ENCODE assay signal across 9 cellular contexts in the genomic region with DNA sequence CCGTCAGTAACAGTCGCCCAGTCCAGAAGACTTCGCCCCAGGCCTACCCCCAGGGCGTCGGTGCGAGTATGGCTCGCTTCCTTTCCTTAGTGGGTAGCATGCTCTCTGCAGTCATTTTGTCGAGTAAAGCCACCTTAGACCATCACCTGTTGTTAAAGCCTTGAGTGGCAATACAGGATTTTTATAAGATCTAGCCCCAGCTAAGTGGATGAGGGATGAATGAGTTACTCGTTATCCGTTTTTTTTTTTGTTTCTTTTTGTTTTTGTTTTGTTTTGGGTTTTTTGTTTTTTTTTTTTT. TPM values are rescaled to one million over a fixed set of nuclear protein-coding genes. Genes with fewer than 3 reads are reported as not detected.
A peak's percentile ranks its signal among the peaks of the same experiment; 100 is the strongest.
DNase-seq lines count a peak whose midpoint lies in the region.
"Had no signal": no experiment of that assay in that cellular context is flagged by ENCODE, and none has a peak within 500 bp of the region (broad histone marks: within the 10 kb centered on the region; RNA-seq: fewer than 3 reads in every experiment).

No MANE protein-coding gene starts in this region.

- no peak overlapping the region for H3K4me3 Mint-ChIP-seq in T-helper 2 cell treated with Interferon-gamma antibody and Interleukin-4, amounts not matched to agents 5 μg/mL and 100 μg/mL, for 36 hours
- no peak overlapping the region for H3K4me3 Mint-ChIP-seq in activated naive CD8-positive, alpha-beta T cell

- H3K9me3 ChIP-seq in iPS-18a (ENCODE audit: control insufficient read depth, low read depth, low read length) = no peaks in the 10 kb centered on the region

- H3K27me3 Mint-ChIP-seq in T-helper 2 cell treated with Interferon-gamma antibody and Interleukin-4, amounts not matched to agents 5 μg/mL and 100 μg/mL, for 36 hours (ENCODE audit: low read depth) = no peaks in the 10 kb centered on the region
- no peaks in the 10 kb centered on the region for H3K27me3 Mint-ChIP-seq in activated naive CD8-positive, alpha-beta T cell

- H3K36me3 ChIP-seq in iPS-18a (ENCODE audit: control insufficient read depth, low read depth, low read length) = peaks cover 35% of the 10 kb centered on the region

- no peak overlapping the region for H3K9ac ChIP-seq in iPS-18a (ENCODE audit: low read length)

- H3K27ac ChIP-seq in iPS-18a (ENCODE audit: low read length) = no peak overlapping the region
- peak overlapping the region; percentile 33 for H3K27ac ChIP-seq in temporal lobe (ENCODE audit: low read depth, low read length)

- H3K4me3 ChIP-seq in iPS-18a (ENCODE audit: low read length) = peak overlapping the region; percentile 32

- H3K27ac Mint-ChIP-seq in T-helper 2 cell treated with Interferon-gamma antibody and Interleukin-4, amounts not matched to agents 5 μg/mL and 100 μg/mL, for 36 hours = peak overlapping the region; percentile 86
- H3K27ac Mint-ChIP-seq in activated naive CD8-positive, alpha-beta T cell = peak overlapping the region; percentile 72

- H3K9me3 Mint-ChIP-seq in T-helper 2 cell treated with Interferon-gamma antibody and Interleukin-4, amounts not matched to agents 5 μg/mL and 100 μg/mL, for 36 hours = no peaks in the 10 kb centered on the region
- H3K9me3 Mint-ChIP-seq in activated naive CD8-positive, alpha-beta T cell (ENCODE audit: low read depth) = no peaks in the 10 kb centered on the region

- peaks cover 16% of the 10 kb centered on the region for H3K4me1 ChIP-seq in iPS-18a (ENCODE audit: control insufficient read depth, low read depth, low read length)

- no peak for DNase-seq in T-helper 2 cell treated with Interferon-gamma antibody and Interleukin-4, amounts not matched to agents 5 μg/mL and 100 μg/mL, for 36 hours (ENCODE audit: low spot score)
- no peak for DNase-seq in T-helper 2 cell
- DNase-seq in hippocampal formation (lab: John Stamatoyannopoulos, UW) = no peak
- no peak for DNase-seq in NCI-H1417 (lab: John Stamatoyannopoulos, UW)
- DNase-seq in stimulated activated naive CD4-positive, alpha-beta T cell treated with Interleukin-2 at 50 U/mL for 16 hours (lab: John Stamatoyannopoulos, UW) = no peak

- H3K4me1 Mint-ChIP-seq in T-helper 2 cell treated with Interferon-gamma antibody and Interleukin-4, amounts not matched to agents 5 μg/mL and 100 μg/mL, for 36 hours (ENCODE audit: low read depth) = peaks cover 50% of the 10 kb centered on the region
- peaks cover 35% of the 10 kb centered on the region for H3K4me1 Mint-ChIP-seq in activated naive CD8-positive, alpha-beta T cell (ENCODE audit: low read depth)

- no peaks in the 10 kb centered on the region for H3K27me3 ChIP-seq in iPS-18a (ENCODE audit: control insufficient read depth, insufficient read depth, low read length)

- peaks cover 41% of the 10 kb centered on the region for H3K36me3 Mint-ChIP-seq in T-helper 2 cell treated with Interferon-gamma antibody and Interleukin-4, amounts not matched to agents 5 μg/mL and 100 μg/mL, for 36 hours (ENCODE audit: low read depth)
- peaks cover 4% of the 10 kb centered on the region for H3K36me3 Mint-ChIP-seq in activated naive CD8-positive, alpha-beta T cell

RNA-seq across cellular contexts. Expression of a gene that starts 0.3 kb away (rescaled TPM):
- total RNA-seq in temporal lobe = 53.1 TPM

RNA-seq across cellular contexts. Expression of a gene that starts 27.9 kb away (rescaled TPM):
- total RNA-seq in temporal lobe = 0.25 TPM
- total RNA-seq: T-helper 1 cell treated with Interleukin-12 subunit alpha and Interleukin-12 subunit beta and Interleukin-4 antibody, amounts not matched to agents 30 ng/mL and 1 ng/mL, for 36 hours had no signal

RNA-seq across cellular contexts. Expression of a gene that starts 29.5 kb away (rescaled TPM):
- total RNA-seq in temporal lobe = 87.3 TPM

RNA-seq across cellular contexts. Expression of a gene that starts 52.7 kb away (rescaled TPM):
- total RNA-seq in temporal lobe = 8.4 TPM

RNA-seq across cellular contexts. Expression of a gene that starts 53.2 kb away (rescaled TPM):
- 106 TPM for total RNA-seq in temporal lobe
